ENCODE assay signal across 30 cellular contexts in genomic region chr9:133309608-133310007, GRCh38. TPM values are rescaled to one million over a fixed set of nuclear protein-coding genes. Genes with fewer than 3 reads are reported as not detected.
"Had no signal": no experiment of that assay in that cellular context is flagged by ENCODE, and none has a peak within 500 bp of the region (broad histone marks: within the 10 kb centered on the region; RNA-seq: fewer than 3 reads in every experiment).

No MANE protein-coding gene starts in this region.

- H3K4me3 Mint-ChIP-seq: activated CD4-positive, alpha-beta T cell treated with anti-CD3 and anti-CD28 coated beads for 36 hours; activated CD4-positive, alpha-beta T cell treated with anti-CD3 and anti-CD28 coated beads, Interleukin-2, amount 10 ng/mL, durations not matched to agents 7 days and 5 days; activated CD8-positive, alpha-beta T cell treated with anti-CD3 and anti-CD28 coated beads, Interleukin-2, amount 10 ng/mL, durations not matched to agents 7 days and 5 days; activated naive CD4-positive, alpha-beta T cell treated with anti-CD3 and anti-CD28 coated beads for 36 hours; activated T-cell treated with anti-CD3 and anti-CD28 coated beads, Interleukin-2, amount 50 U/mL, for 4 hours; activated T-helper 1 cell treated with anti-CD3 and anti-CD28 coated beads, Interleukin-12 subunit alpha, Interleukin-12 subunit beta, Interleukin-2, Interleukin-4 antibody, amounts not matched to agents 30 ng/mL and 10 ng/mL and 1 ng/mL, durations not matched to agents 14 hours and 24 hours and 36 hours; T-helper 1 cell treated with Interleukin-12 subunit alpha and Interleukin-12 subunit beta and Interleukin-4 antibody, amounts not matched to agents 30 μg/mL and 1 μg/mL, for 36 hours; T-helper 2 cell treated with Interferon-gamma antibody and Interleukin-4, amounts not matched to agents 5 μg/mL and 100 μg/mL, for 36 hours had no signal

- H3K4me1 Mint-ChIP-seq: activated CD4-positive, alpha-beta T cell treated with anti-CD3 and anti-CD28 coated beads for 36 hours; activated CD4-positive, alpha-beta T cell treated with anti-CD3 and anti-CD28 coated beads, Interleukin-2, amount 10 ng/mL, durations not matched to agents 7 days and 5 days had no signal

- H3K36me3 Mint-ChIP-seq: activated naive CD4-positive, alpha-beta T cell treated with anti-CD3 and anti-CD28 coated beads, Interleukin-2, amount 50 U/mL, for 72 hours had no signal

- H3K27me3 Mint-ChIP-seq: activated CD4-positive, alpha-beta T cell treated with anti-CD3 and anti-CD28 coated beads for 36 hours; activated CD4-positive, alpha-beta T cell treated with anti-CD3 and anti-CD28 coated beads, Interleukin-2, amount 10 ng/mL, durations not matched to agents 7 days and 5 days had no signal

- DNase-seq: activated CD4-positive, alpha-beta T cell treated with anti-CD3 and anti-CD28 coated beads for 36 hours; activated CD4-positive, alpha-beta T cell treated with anti-CD3 and anti-CD28 coated beads, Interleukin-2, amount 10 ng/mL, durations not matched to agents 7 days and 5 days; activated CD4-positive, alpha-beta T cell treated with anti-CD3 and anti-CD28 coated beads, Interleukin-2, amount 50 U/mL, for 48 hours; activated gamma-delta T cell treated with Interleukin-2 at 50 U/mL for 16 hours; activated naive CD4-positive, alpha-beta T cell treated with anti-CD3 and anti-CD28 coated beads for 36 hours; activated T-cell treated with anti-CD3 and anti-CD28 coated beads for 4 hours; activated T-cell treated with anti-CD3 and anti-CD28 coated beads, Interleukin-2, amount 50 U/mL, for 4 hours; body of pancreas; MM.1S; MV-4-11; NCI-H1092; NCI-H1436 treated with DMSO at 0.1 percent for 48 hours; NCI-H187 treated with DMSO at 0.1 percent for 48 hours; NCI-H226; NCI-H446 treated with DMSO at 0.1 percent for 48 hours; NCI-H524; NK-92 treated with Interleukin-12 subunit alpha and Interleukin-12 subunit beta, amount 100 ng/mL, for 24 hours; PC-3; Peyer's patch; RPMI8226; SK-N-SH had no signal

- ATAC-seq: activated CD4-positive, alpha-beta T cell treated with anti-CD3 and anti-CD28 coated beads for 36 hours; activated CD4-positive, CD25-positive, alpha-beta regulatory T cell treated with anti-CD3 and anti-CD28 coated beads, Interleukin-2, amount 50 U/mL, for 24 hours; activated CD8-positive, alpha-beta T cell treated with anti-CD3 and anti-CD28 coated beads, Interleukin-2, amount 10 ng/mL, durations not matched to agents 7 days and 5 days; activated naive CD4-positive, alpha-beta T cell treated with anti-CD3 and anti-CD28 coated beads, Interleukin-2, amount 50 U/mL, for 72 hours; activated T-cell treated with anti-CD3 and anti-CD28 coated beads, Interleukin-2, amount 50 U/mL, for 4 hours; body of pancreas; PC-3 had no signal

- H3K9me3 Mint-ChIP-seq: activated CD4-positive, alpha-beta T cell treated with anti-CD3 and anti-CD28 coated beads, Interleukin-2, amount 10 ng/mL, durations not matched to agents 7 days and 5 days; activated naive CD4-positive, alpha-beta T cell treated with anti-CD3 and anti-CD28 coated beads for 36 hours; activated naive CD4-positive, alpha-beta T cell treated with anti-CD3 and anti-CD28 coated beads, Interleukin-2, amount 50 U/mL, for 72 hours; activated T-cell treated with anti-CD3 and anti-CD28 coated beads, Interleukin-2, amount 50 U/mL, for 4 hours; activated T-helper 1 cell treated with anti-CD3 and anti-CD28 coated beads, Interleukin-12 subunit alpha, Interleukin-12 subunit beta, Interleukin-2, Interleukin-4 antibody, amounts not matched to agents 30 ng/mL and 10 ng/mL and 1 ng/mL, durations not matched to agents 14 hours and 24 hours and 36 hours; T-helper 1 cell treated with Interleukin-12 subunit alpha and Interleukin-12 subunit beta and Interleukin-4 antibody, amounts not matched to agents 30 μg/mL and 1 μg/mL, for 36 hours; T-helper 2 cell treated with Interferon-gamma antibody and Interleukin-4, amounts not matched to agents 5 μg/mL and 100 μg/mL, for 36 hours had no signal

- H3K27ac Mint-ChIP-seq: activated CD4-positive, alpha-beta T cell treated with anti-CD3 and anti-CD28 coated beads for 36 hours; activated CD4-positive, alpha-beta T cell treated with anti-CD3 and anti-CD28 coated beads, Interleukin-2, amount 10 ng/mL, durations not matched to agents 7 days and 5 days; activated CD8-positive, alpha-beta T cell treated with anti-CD3 and anti-CD28 coated beads, Interleukin-2, amount 10 ng/mL, durations not matched to agents 7 days and 5 days; activated naive CD4-positive, alpha-beta T cell treated with anti-CD3 and anti-CD28 coated beads for 36 hours; activated naive CD4-positive, alpha-beta T cell treated with anti-CD3 and anti-CD28 coated beads, Interleukin-2, amount 50 U/mL, for 72 hours; activated T-helper 1 cell treated with anti-CD3 and anti-CD28 coated beads, Interleukin-12 subunit alpha, Interleukin-12 subunit beta, Interleukin-2, Interleukin-4 antibody, amounts not matched to agents 30 ng/mL and 10 ng/mL and 1 ng/mL, durations not matched to agents 14 hours and 24 hours and 36 hours; T-helper 1 cell treated with Interleukin-12 subunit alpha and Interleukin-12 subunit beta and Interleukin-4 antibody, amounts not matched to agents 30 μg/mL and 1 μg/mL, for 36 hours; T-helper 2 cell treated with Interferon-gamma antibody and Interleukin-4, amounts not matched to agents 5 μg/mL and 100 μg/mL, for 36 hours had no signal

RNA-seq across cellular contexts. Expression of gene ABO, which starts 34.6 kb away (rescaled TPM):
- total RNA-seq: activated CD8-positive, alpha-beta T cell treated with anti-CD3 and anti-CD28 coated beads, Interleukin-2, amount 10 ng/mL, durations not matched to agents 7 days and 5 days; activated naive CD4-positive, alpha-beta T cell treated with anti-CD3 and anti-CD28 coated beads for 36 hours; activated naive CD4-positive, alpha-beta T cell treated with anti-CD3 and anti-CD28 coated beads, Interleukin-2, amount 50 U/mL, for 72 hours; astrocyte; LHCN-M2; PC-3; SJSA1 had no signal
